In the genomic region with DNA sequence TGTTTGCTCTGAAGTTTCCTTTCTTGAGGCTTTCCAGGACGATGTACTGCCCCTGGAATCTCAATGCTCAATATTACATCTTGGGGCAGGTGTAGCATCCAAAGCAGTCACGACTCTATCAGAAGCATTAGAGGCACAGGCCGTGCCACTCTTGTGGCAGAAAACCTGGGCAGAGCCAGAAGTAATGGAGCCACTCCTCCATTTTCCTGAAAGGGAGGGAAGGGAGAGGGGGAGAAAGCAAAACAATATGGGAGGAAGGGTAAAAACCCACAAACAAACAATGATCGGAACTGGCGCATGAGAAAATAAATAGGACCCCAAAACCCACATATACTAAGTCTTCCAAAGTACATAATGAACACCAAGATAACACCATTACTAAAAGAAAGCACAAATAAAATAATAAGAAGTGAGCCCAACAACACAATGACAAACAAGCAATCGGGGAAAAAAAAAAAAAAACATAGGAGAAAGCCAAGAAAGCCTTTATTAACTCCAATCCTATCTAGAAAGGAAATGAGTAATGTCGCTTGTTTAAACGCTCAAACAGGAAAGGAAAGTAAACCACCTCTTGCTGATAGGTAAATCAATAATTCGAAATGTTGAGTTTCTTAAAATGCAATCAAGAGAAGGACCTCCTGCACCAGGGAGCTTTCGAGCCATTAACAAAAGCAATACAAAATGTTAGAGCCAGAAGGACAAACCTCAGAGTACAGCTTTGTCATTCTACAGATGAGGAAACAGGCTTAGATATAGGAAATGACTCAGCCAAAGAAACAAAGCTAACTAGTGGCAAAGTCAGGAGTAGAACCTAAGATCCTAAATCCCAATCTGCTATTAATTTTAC, we compare ENCODE assay signal across 12 cellular contexts.
DNase-seq lines count a peak whose midpoint lies in the region; ATAC-seq, FAIRE-seq and TF ChIP-seq lines count a peak whose summit lies in the region.
"Had no signal": no experiment of that assay in that cellular context is flagged by ENCODE, and none has a peak within 500 bp of the region (broad histone marks: within the 10 kb centered on the region; RNA-seq: fewer than 3 reads in every experiment).

No MANE protein-coding gene starts in this region.

- peak overlapping the region; percentile 43 for H3K27ac Mint-ChIP-seq in dendritic cell treated with granulocyte-macrophage colony-stimulating factor and Interleukin-4, amounts not matched to agents 40 ng/mL and 50 ng/mL, for 4 days
- H3K27ac Mint-ChIP-seq in WTC11, result no peak overlapping the region
- H3K27ac Mint-ChIP-seq: type B pancreatic cell had no signal

- no peaks in the 10 kb centered on the region for H3K27me3 Mint-ChIP-seq in dendritic cell treated with granulocyte-macrophage colony-stimulating factor and Interleukin-4, amounts not matched to agents 40 ng/mL and 50 ng/mL, for 4 days
- H3K27me3 Mint-ChIP-seq in WTC11 (ENCODE audit: low read depth), result no peaks in the 10 kb centered on the region
- H3K27me3 Mint-ChIP-seq: type B pancreatic cell had no signal

- CTCF ChIA-PET in WTC11 (lab: Charles Lee), result interaction anchor here (1.6 kb wide), 1 partner anchor 231 kb away, joined by 4 read pairs; a partner anchor contains a TSS

- ATAC-seq in pancreas (peak; percentile 68 to 82 (median 75)), WTC11 (no peak)

- DNase-seq in SKM-1 treated with dmso at 0.1 percent for 144 hours (lab: John Stamatoyannopoulos, UW; ENCODE audit: unreplicated experiment) (peak; percentile 9), SKM-1 (lab: John Stamatoyannopoulos, UW; ENCODE audit: unreplicated experiment) (no peak), OCI-M1 (lab: John Stamatoyannopoulos, UW) (peak; percentile 40), pancreas (no peak), WTC11 (ENCODE audit: low spot score) (no peak), ecto neural progenitor cell (ENCODE audit: low spot score) (no peak), tibial artery (no peak)
- DNase-seq: activated gamma-delta T cell had no signal

- POLR2A ChIA-PET in WTC11 (lab: Charles Lee), result no interaction called here

- peak overlapping the region in 1 of 4 donors; percentile 43 for H3K27ac ChIP-seq in pancreas
- H3K27ac ChIP-seq in tibial artery, result no peak overlapping the region
- H3K27ac ChIP-seq: KMS-11, SK-N-MC had no signal

- no peaks in the 10 kb centered on the region for H3K9me3 Mint-ChIP-seq in dendritic cell treated with granulocyte-macrophage colony-stimulating factor and Interleukin-4, amounts not matched to agents 40 ng/mL and 50 ng/mL, for 4 days
- H3K9me3 Mint-ChIP-seq in WTC11, result no peaks in the 10 kb centered on the region
- H3K9me3 Mint-ChIP-seq: type B pancreatic cell had no signal

- H3K36me3 ChIP-seq in pancreas (no peaks in the 10 kb centered on the region), tibial artery (no peaks in the 10 kb centered on the region)

- H3K4me3 Mint-ChIP-seq in dendritic cell treated with granulocyte-macrophage colony-stimulating factor and Interleukin-4, amounts not matched to agents 40 ng/mL and 50 ng/mL, for 4 days, result no peak overlapping the region
- H3K4me3 Mint-ChIP-seq in WTC11, result no peak overlapping the region
- H3K4me3 Mint-ChIP-seq: type B pancreatic cell had no signal

- H3K4me1 ChIP-seq in pancreas (no peaks in the 10 kb centered on the region), tibial artery (no peaks in the 10 kb centered on the region)

- FAIRE-seq in pancreas (lab: Jason Lieb, UNC), result peak; percentile 32

- no peaks in the 10 kb centered on the region for H3K9me3 ChIP-seq in pancreas
- H3K9me3 ChIP-seq in tibial artery, result no peaks in the 10 kb centered on the region

- 48% methylated on average over 10 of the region's 10 CpGs for WGBS in pancreas, 2 donors

- H3K27me3 ChIP-seq in pancreas (peaks cover 0 to 16% (median 0%) of the 10 kb centered on the region in 4 donors), tibial artery (no peaks in the 10 kb centered on the region)

- H3K4me3 ChIP-seq in pancreas (no peak overlapping the region), tibial artery (no peak overlapping the region)
- H3K4me3 ChIP-seq: SK-N-MC had no signal

- intact Hi-C loops in dendritic cell treated with granulocyte-macrophage colony-stimulating factor and Interleukin-4, amounts not matched to agents 40 ng/mL and 50 ng/mL, for 4 days (cut with micrococcal nuclease), result no loop called here
- intact Hi-C loops in pancreas (cut with DNase I), result no loop called here
- intact Hi-C loops in tibial artery (cut with DNase I; ENCODE audit: low total_unique reads), result no loop called here

- TF ChIP-seq CTCF in pancreas (IDR thresholded peaks at IDR 0.05), result no peak
- no peak for TF ChIP-seq CTCF in WTC11 (IDR thresholded peaks at IDR 0.05)
- TF ChIP-seq CTCF in tibial artery (IDR thresholded peaks at IDR 0.05), result no peak

- peaks cover 12% of the 10 kb centered on the region for H3K36me3 Mint-ChIP-seq in dendritic cell treated with granulocyte-macrophage colony-stimulating factor and Interleukin-4, amounts not matched to agents 40 ng/mL and 50 ng/mL, for 4 days (ENCODE audit: low read depth)
- peaks cover 5% of the 10 kb centered on the region for H3K36me3 Mint-ChIP-seq in WTC11

- H3K4me1 Mint-ChIP-seq in dendritic cell treated with granulocyte-macrophage colony-stimulating factor and Interleukin-4, amounts not matched to agents 40 ng/mL and 50 ng/mL, for 4 days (ENCODE audit: low read depth), result no peaks in the 10 kb centered on the region
- H3K4me1 Mint-ChIP-seq in WTC11, result no peaks in the 10 kb centered on the region

TF ChIP-seq in WTC11, 78 proteins besides CTCF, POLR2A, EP300 and RAD21:
- no peak for TF ChIP-seq ZNF232 (CRISPR knock-in tag; IDR thresholded peaks at IDR 0.05)
- TF ChIP-seq ZNF423 (CRISPR knock-in tag; IDR thresholded peaks at IDR 0.05), result no peak
- TF ChIP-seq CBFB (CRISPR knock-in tag; IDR thresholded peaks at IDR 0.05; ENCODE audit: low read depth), result no peak
- no peak for TF ChIP-seq ZNF263 (CRISPR knock-in tag; IDR thresholded peaks at IDR 0.05; ENCODE audit: low read depth)
- TF ChIP-seq, protein P1, sequence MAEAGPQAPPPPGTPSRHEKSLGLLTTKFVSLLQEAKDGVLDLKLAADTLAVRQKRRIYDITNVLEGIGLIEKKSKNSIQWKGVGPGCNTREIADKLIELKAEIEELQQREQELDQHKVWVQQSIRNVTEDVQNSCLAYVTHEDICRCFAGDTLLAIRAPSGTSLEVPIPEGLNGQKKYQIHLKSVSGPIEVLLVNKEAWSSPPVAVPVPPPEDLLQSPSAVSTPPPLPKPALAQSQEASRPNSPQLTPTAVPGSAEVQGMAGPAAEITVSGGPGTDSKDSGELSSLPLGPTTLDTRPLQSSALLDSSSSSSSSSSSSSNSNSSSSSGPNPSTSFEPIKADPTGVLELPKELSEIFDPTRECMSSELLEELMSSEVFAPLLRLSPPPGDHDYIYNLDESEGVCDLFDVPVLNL (CRISPR knock-in tag; IDR thresholded peaks at IDR 0.05; ENCODE audit: borderline replicate concordance, low read depth), result no peak
- TF ChIP-seq NR3C1 (CRISPR knock-in tag; conservative IDR thresholded peaks at IDR 0.05; ENCODE audit: low read depth), result no peak
- TF ChIP-seq GTF2I (CRISPR knock-in tag; conservative IDR thresholded peaks at IDR 0.05), result no peak
- no peak for TF ChIP-seq TEAD4 (CRISPR knock-in tag; IDR thresholded peaks at IDR 0.05)
- TF ChIP-seq GABPB1 (CRISPR knock-in tag; IDR thresholded peaks at IDR 0.05), result no peak
- no peak for TF ChIP-seq TEAD1 (CRISPR knock-in tag; IDR thresholded peaks at IDR 0.05)
- TF ChIP-seq FOXK1 (CRISPR knock-in tag; IDR thresholded peaks at IDR 0.05), result no peak
- TF ChIP-seq, protein P2, sequence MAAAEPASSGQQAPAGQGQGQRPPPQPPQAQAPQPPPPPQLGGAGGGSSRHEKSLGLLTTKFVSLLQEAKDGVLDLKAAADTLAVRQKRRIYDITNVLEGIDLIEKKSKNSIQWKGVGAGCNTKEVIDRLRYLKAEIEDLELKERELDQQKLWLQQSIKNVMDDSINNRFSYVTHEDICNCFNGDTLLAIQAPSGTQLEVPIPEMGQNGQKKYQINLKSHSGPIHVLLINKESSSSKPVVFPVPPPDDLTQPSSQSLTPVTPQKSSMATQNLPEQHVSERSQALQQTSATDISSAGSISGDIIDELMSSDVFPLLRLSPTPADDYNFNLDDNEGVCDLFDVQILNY (CRISPR knock-in tag; IDR thresholded peaks at IDR 0.05), result no peak
TF ChIP-seq in WTC11: peak in this region for 0.

Comparison
In these comparisons a context has a peak if more than half of its experiments do, and no peak if none do; other contexts are left out.
1. DNase-seq: peak in SKM-1 treated with dmso at 0.1 percent for 144 hours (single experiment) and OCI-M1 (single experiment); none in SKM-1 (single experiment), pancreas (0 of 6), WTC11 (single experiment), ecto neural progenitor cell (single experiment) and tibial artery (0 of 2).